Comparison of ENCODE assay signal across 15 cellular contexts in the genomic region with DNA sequence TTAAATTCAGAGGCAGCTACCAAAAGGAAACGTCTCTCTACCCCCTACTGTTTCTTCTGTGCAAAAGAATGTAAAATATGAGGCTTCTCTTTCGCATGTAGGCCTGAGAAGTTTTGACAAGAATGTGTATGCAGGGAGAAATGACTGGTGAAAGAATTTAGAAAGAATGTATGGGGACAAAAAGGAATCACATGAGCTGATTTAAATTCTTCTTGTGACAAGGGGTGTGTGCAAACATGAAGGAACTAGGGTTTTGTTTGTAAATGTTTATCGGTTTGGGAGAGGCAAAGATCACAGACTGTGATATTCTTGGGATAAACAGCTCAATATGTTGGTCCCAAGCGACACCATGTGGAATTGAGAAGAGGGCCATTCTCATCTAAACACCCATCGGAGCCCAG.
A peak's percentile ranks its signal among the peaks of the same experiment; 100 is the strongest.
DNase-seq lines count a peak whose midpoint lies in the region; ATAC-seq and TF ChIP-seq lines count a peak whose summit lies in the region.
"Had no signal": no experiment of that assay in that cellular context is flagged by ENCODE, and none has a peak within 500 bp of the region (broad histone marks: within the 10 kb centered on the region; RNA-seq: fewer than 3 reads in every experiment).

No MANE protein-coding gene starts in this region.

- H3K4me3 Mint-ChIP-seq in T-helper 17 cell, result no peak overlapping the region
- H3K4me3 Mint-ChIP-seq: activated naive CD4-positive, alpha-beta T cell treated with anti-CD3 and anti-CD28 coated beads for 36 hours; central memory CD8-positive, alpha-beta T cell had no signal

- no peak overlapping the region for H3K27ac Mint-ChIP-seq in T-helper 17 cell
- H3K27ac Mint-ChIP-seq: activated naive CD4-positive, alpha-beta T cell treated with anti-CD3 and anti-CD28 coated beads for 36 hours had no signal

- H2AK5ac ChIP-seq in mesendoderm (ENCODE audit: low read length), result no peak overlapping the region

- in situ Hi-C loops in HAP-1 (cut with MboI; ENCODE audit: low sequenced_read_pairs), result no loop called here
- in situ Hi-C loops in brain microvascular endothelial cell (cut with HindIII; ENCODE audit: low pct_ligation_motif_present, low sequenced_read_pairs), result no loop called here
- in situ Hi-C loops in gastrocnemius medialis (cut with MboI; ENCODE audit: low sequenced_read_pairs in 4 of 4), result no loop called here

- no peak overlapping the region for H3K18ac ChIP-seq in mesendoderm (ENCODE audit: low read length)

- no peaks in the 10 kb centered on the region for H3K36me3 ChIP-seq in ACC112 (ENCODE audit: insufficient read depth, low read length)
- no peaks in the 10 kb centered on the region for H3K36me3 ChIP-seq in HAP-1 (replicated peaks)
- H3K36me3 ChIP-seq in brain microvascular endothelial cell (replicated peaks), result no peaks in the 10 kb centered on the region
- no peaks in the 10 kb centered on the region for H3K36me3 ChIP-seq in mesendoderm (ENCODE audit: control insufficient read depth, insufficient read depth, low read length)
- H3K36me3 ChIP-seq in gastrocnemius medialis, result no peaks in the 10 kb centered on the region
- H3K36me3 ChIP-seq: tibial artery had no signal

- no peak overlapping the region for H3K9ac ChIP-seq in mesendoderm (ENCODE audit: low read length)

- intact Hi-C loops in gastrocnemius medialis (cut with DNase I; ENCODE audit: low total_unique reads), result no loop called here

- TF ChIP-seq POLR2A in gastrocnemius medialis (IDR thresholded peaks at IDR 0.05), result no peak

- H3K27me3 ChIP-seq in ACC112 (ENCODE audit: insufficient read depth, low read length) (0 out of 2 replicates have a peak, but pooled peaks cover 4% of the 10 kb centered on the region), HAP-1 (ENCODE audit: low read depth) (no peaks in the 10 kb centered on the region), brain microvascular endothelial cell (replicated peaks) (no peaks in the 10 kb centered on the region), mesendoderm (ENCODE audit: insufficient read depth, low read length, poor library complexity) (no peaks in the 10 kb centered on the region), gastrocnemius medialis (no peaks in the 10 kb centered on the region)
- H3K27me3 ChIP-seq: tibial artery had no signal

- no peak overlapping the region for H3K4ac ChIP-seq in mesendoderm (ENCODE audit: low read depth, low read length)

- H2BK15ac ChIP-seq in mesendoderm (replicated peaks; ENCODE audit: low read depth), result peak overlapping the region; percentile 74

- H3K79me2 ChIP-seq in ACC112 (ENCODE audit: control insufficient read depth, insufficient read depth, low read length, unreplicated experiment), result no peaks in the 10 kb centered on the region
- no peaks in the 10 kb centered on the region for H3K79me2 ChIP-seq in mesendoderm (ENCODE audit: control insufficient read depth, insufficient read depth, low read length)

- WGBS in mesendoderm (ENCODE audit: extremely low coverage, insufficient coverage, low lambda C conversion rate), result no CpG with 5 or more reads among the region's 5 CpGs

- H3K4me1 ChIP-seq in ACC112 (ENCODE audit: control insufficient read depth, insufficient read depth, low read length, unreplicated experiment) (no peaks in the 10 kb centered on the region), HAP-1 (peaks cover 6% of the 10 kb centered on the region), mesendoderm (ENCODE audit: control insufficient read depth, low read depth, low read length) (no peaks in the 10 kb centered on the region), gastrocnemius medialis (no peaks in the 10 kb centered on the region)
- H3K4me1 ChIP-seq: tibial artery had no signal

- H3K9me3 ChIP-seq in HAP-1, result no peaks in the 10 kb centered on the region
- no peaks in the 10 kb centered on the region for H3K9me3 ChIP-seq in gastrocnemius medialis
- H3K9me3 ChIP-seq in T-helper 17 cell (ENCODE audit: control insufficient read depth, low read length, poor library complexity, severe bottlenecking), result no peaks in the 10 kb centered on the region
- H3K9me3 ChIP-seq: tibial artery had no signal

- H3K4me2 ChIP-seq in mesendoderm (ENCODE audit: low read length), result no peak overlapping the region

- H2BK120ac ChIP-seq in mesendoderm (ENCODE audit: low read depth, low read length), result no peak overlapping the region

- no peak overlapping the region for H2BK5ac ChIP-seq in mesendoderm (ENCODE audit: low read length)

- H3K36me3 Mint-ChIP-seq in T-helper 17 cell (ENCODE audit: low read depth), result no peaks in the 10 kb centered on the region

- no peaks in the 10 kb centered on the region for H3K79me1 ChIP-seq in mesendoderm (ENCODE audit: low read length)

- H3K4me3 ChIP-seq in ACC112 (ENCODE audit: low read depth, low read length), result no peak overlapping the region
- H3K4me3 ChIP-seq in HAP-1, result no peak overlapping the region
- H3K4me3 ChIP-seq in brain microvascular endothelial cell (ENCODE audit: low read depth, low read length), result no peak overlapping the region
- no peak overlapping the region for H3K4me3 ChIP-seq in mesendoderm (ENCODE audit: low read length)
- no peak overlapping the region for H3K4me3 ChIP-seq in gastrocnemius medialis
- H3K4me3 ChIP-seq: tibial artery had no signal

- no peak overlapping the region for H3K56ac ChIP-seq in mesendoderm (ENCODE audit: low read length)

- no peak overlapping the region for H4K5ac ChIP-seq in mesendoderm (ENCODE audit: low read length)

- no peak overlapping the region for H3K23ac ChIP-seq in mesendoderm (ENCODE audit: low read length)

- no peaks in the 10 kb centered on the region for H3K4me1 Mint-ChIP-seq in T-helper 17 cell
- H3K4me1 Mint-ChIP-seq: central memory CD8-positive, alpha-beta T cell had no signal

- no peak for TF ChIP-seq CTCF in brain microvascular endothelial cell (IDR thresholded peaks at IDR 0.05; ENCODE audit: low read depth, low read length, missing control alignments)
- no peak for TF ChIP-seq CTCF in gastrocnemius medialis (IDR thresholded peaks at IDR 0.05 in 4 of 5, conservative IDR thresholded peaks at IDR 0.05 in 1 of 5)

- ATAC-seq in gastrocnemius medialis, result no peak
- ATAC-seq in T-helper 17 cell, result no peak
- ATAC-seq in GM18511 (IDR thresholded peaks at IDR 0.05; ENCODE audit: unreplicated experiment), result no peak

- H3K27me3 Mint-ChIP-seq in T-helper 17 cell, result no peaks in the 10 kb centered on the region
- H3K27me3 Mint-ChIP-seq: central memory CD8-positive, alpha-beta T cell had no signal

- DNase-seq in HAP-1 (ENCODE audit: low spot score in 2 of 2) (peak; percentile 17 to 62), brain microvascular endothelial cell (peak; percentile 64), mesendoderm (peak; percentile 96), Ammon's horn (ENCODE audit: low spot score) (no peak), gastrocnemius medialis (no peak), T-helper 17 cell (no peak)
- DNase-seq: activated CD8-positive, alpha-beta memory T cell treated with anti-CD3 and anti-CD28 coated beads for 24 hours; activated naive CD4-positive, alpha-beta T cell treated with anti-CD3 and anti-CD28 coated beads for 36 hours; DMS79 treated with DMSO at 0.1 percent for 48 hours; NCI-H82; posterior cingulate gyrus; tibial artery had no signal

- H2AFZ ChIP-seq in ACC112 (ENCODE audit: low read length, unreplicated experiment), result no peak overlapping the region

- H4K8ac ChIP-seq in mesendoderm (ENCODE audit: low read depth, low read length), result no peak overlapping the region

- 0 out of 2 replicates have a peak overlapping the region, but pooled peaks have one; percentile 13 for H3K27ac ChIP-seq in ACC112 (ENCODE audit: low read depth, low read length)
- peak overlapping the region; percentile 65 for H3K27ac ChIP-seq in brain microvascular endothelial cell
- no peak overlapping the region for H3K27ac ChIP-seq in mesendoderm (ENCODE audit: low read depth, low read length)
- no peak overlapping the region for H3K27ac ChIP-seq in gastrocnemius medialis
- H3K27ac ChIP-seq: tibial artery had no signal

Comparison
In these comparisons a context has a peak if more than half of its experiments do, and no peak if none do; other contexts are left out.
1. H3K27ac ChIP-seq: peak in ACC112 (single experiment) and brain microvascular endothelial cell (single experiment); none in mesendoderm (single experiment) and gastrocnemius medialis (0 of 4).
2. DNase-seq: peak in HAP-1 (2 of 2), brain microvascular endothelial cell (single experiment) and mesendoderm (single experiment); none in Ammon's horn (single experiment), gastrocnemius medialis (0 of 2) and T-helper 17 cell (0 of 3).